Comparison of ENCODE assay signal across 8 cellular contexts in genomic region chr16:16073884-16074781, GRCh38.
DNase-seq lines count a peak whose midpoint lies in the region; ATAC-seq and TF ChIP-seq lines count a peak whose summit lies in the region.

No MANE protein-coding gene starts in this region.

- CTCF ChIA-PET in AG04450 (lab: Charles Lee), result interaction anchor here (0.7 to 1.7 kb wide), 2 partner anchors 200 to 386 kb away, joined by 3 to 6 read pairs; no protein-coding TSS in a partner anchor

- no peaks in the 10 kb centered on the region for H3K27me3 Mint-ChIP-seq in memory B cell

- ATAC-seq in memory B cell (ENCODE audit: low read depth), result no peak
- ATAC-seq in GM21367 (IDR thresholded peaks at IDR 0.05; ENCODE audit: unreplicated experiment), result no peak
- ATAC-seq in HG02798 (IDR thresholded peaks at IDR 0.05; ENCODE audit: poor library complexity, unreplicated experiment), result no peak

- no peak overlapping the region for H3K4me3 Mint-ChIP-seq in memory B cell

- no peak; the same call in 1 of the 2 replicates for TF ChIP-seq CTCF in AG04450 (IDR thresholded peaks at IDR 0.05; ENCODE audit: low read depth, low read length)

- H3K27ac ChIP-seq in AG04450 (ENCODE audit: low read depth, low read length), result peak overlapping the region; percentile 85

- H3K27me3 ChIP-seq in AG04450 (ENCODE audit: control insufficient read depth, insufficient read depth, low read length), result no peaks in the 10 kb centered on the region

- H3K36me3 Mint-ChIP-seq in memory B cell, result peaks cover 23% of the 10 kb centered on the region

- H3K4me3 ChIP-seq in AG04450 (ENCODE audit: low read depth, low read length), result no peak overlapping the region

- H3K4me1 Mint-ChIP-seq in memory B cell, result peaks cover 3% of the 10 kb centered on the region

- no peaks in the 10 kb centered on the region for H3K9me3 Mint-ChIP-seq in memory B cell

- DNase-seq in AG04450 (ENCODE audit: low read depth, low spot score), result peak; percentile 81
- peak; percentile 91 for DNase-seq in HS-27A (ENCODE audit: low read depth)
- peak; percentile 97 for DNase-seq in astrocyte of the hippocampus (ENCODE audit: low read depth, low spot score)
- DNase-seq in memory B cell (ENCODE audit: low spot score in 2 of 2), result no peak
- DNase-seq in DMS114 treated with DMSO at 0.1 percent for 48 hours (lab: John Stamatoyannopoulos, UW; ENCODE audit: unreplicated experiment), result no peak
- no peak for DNase-seq in effector CD4-positive, alpha-beta T cell

- POLR2A ChIA-PET in AG04450 (lab: Yijun Ruan, JAX), result interaction anchor here (0.5 to 1.3 kb wide), 7 partner anchors 12 to 245 kb away, joined by 3 to 6 read pairs (median 5); no protein-coding TSS in a partner anchor

- H3K27ac Mint-ChIP-seq in memory B cell, result peak overlapping the region; percentile 76

- no peaks in the 10 kb centered on the region for H3K9me3 ChIP-seq in AG04450 (ENCODE audit: control insufficient read depth, insufficient read depth, low read length)

Comparison
In these comparisons a context has a peak if more than half of its experiments do, and no peak if none do; other contexts are left out.
1. DNase-seq: peak in AG04450 (single experiment), HS-27A (single experiment) and astrocyte of the hippocampus (single experiment); none in memory B cell (0 of 2), DMS114 treated with DMSO at 0.1 percent for 48 hours (single experiment) and effector CD4-positive, alpha-beta T cell (single experiment).